In the genomic region with DNA sequence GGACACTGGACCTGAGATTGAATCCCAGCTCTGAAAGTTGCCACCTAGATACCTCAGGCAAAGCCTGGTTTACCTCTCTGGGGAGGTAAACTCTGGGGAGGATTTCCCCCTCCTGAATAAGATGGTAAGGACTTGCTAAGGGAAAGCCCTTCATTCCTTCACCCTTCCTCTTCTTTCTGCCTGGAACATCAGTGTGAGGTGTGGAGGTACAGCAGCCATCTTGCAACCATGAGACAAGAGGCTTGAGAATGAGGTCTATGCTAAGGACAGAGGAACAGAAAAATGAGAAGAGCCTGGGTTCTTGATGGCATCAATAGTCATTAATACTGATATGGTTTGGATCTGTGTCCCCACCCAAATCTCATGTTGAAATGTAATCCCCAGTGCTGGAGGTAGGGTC, we compare ENCODE assay signal across 1 cellular context.
TF ChIP-seq lines count a peak whose summit lies in the region.

No MANE protein-coding gene starts in this region.

TF ChIP-seq in GM12878, 131 proteins besides CTCF, POLR2A, EP300 and RAD21:
- no peak for TF ChIP-seq ZSCAN29 (IDR thresholded peaks at IDR 0.05)
- 0 out of 2 replicates have a peak, but pooled peaks have one; percentile 27 for TF ChIP-seq SMARCA5 (IDR thresholded peaks at IDR 0.05)
- TF ChIP-seq FOS (IDR thresholded peaks at IDR 0.05; ENCODE audit: borderline replicate concordance, extremely low read depth, insufficient read length), result no peak
